In the genomic region with DNA sequence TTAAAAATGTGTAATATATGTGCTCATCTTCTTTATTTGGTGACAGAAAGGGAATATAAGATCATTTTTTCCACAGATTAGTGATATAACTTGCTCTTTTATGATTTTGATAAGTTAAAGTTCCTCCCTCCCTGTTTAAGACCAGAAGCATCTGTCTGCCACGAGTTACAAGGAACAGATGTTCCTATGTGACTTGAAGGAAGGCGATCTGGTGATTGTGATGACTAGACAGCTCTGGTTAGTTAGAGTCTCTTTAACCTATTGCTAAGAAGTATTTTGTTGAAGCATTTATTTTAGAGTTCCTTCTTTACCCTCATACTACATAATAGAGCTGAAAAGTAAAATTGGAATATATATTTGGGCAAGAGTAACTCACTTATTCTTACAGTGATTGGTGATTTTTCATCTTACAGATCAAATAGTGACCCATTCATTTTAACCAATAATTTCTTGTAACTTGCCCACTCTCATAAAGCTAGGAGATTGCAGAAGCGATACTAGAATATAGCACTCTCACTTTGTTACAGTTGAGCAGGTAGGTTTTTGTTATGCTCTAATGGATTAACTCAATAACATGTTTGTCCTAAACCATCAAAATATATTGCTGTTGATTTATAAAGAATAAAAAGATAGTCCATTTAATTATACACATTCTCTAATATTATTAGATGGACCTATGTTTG, we compare ENCODE assay signal across 20 cellular contexts.
DNase-seq lines count a peak whose midpoint lies in the region; ATAC-seq and TF ChIP-seq lines count a peak whose summit lies in the region.
"Had no signal": no experiment of that assay in that cellular context is flagged by ENCODE, and none has a peak within 500 bp of the region (broad histone marks: within the 10 kb centered on the region; RNA-seq: fewer than 3 reads in every experiment).

No MANE protein-coding gene starts in this region.

- no CpG with 5 or more reads among the region's 3 CpGs for WGBS in mesendoderm (ENCODE audit: extremely low coverage, insufficient coverage, low lambda C conversion rate)

- no peak for TF ChIP-seq CTCF in brain microvascular endothelial cell (IDR thresholded peaks at IDR 0.05; ENCODE audit: low read depth, low read length, missing control alignments)

- H2BK120ac ChIP-seq in mesendoderm (ENCODE audit: low read depth, low read length): no peak overlapping the region

- no peak overlapping the region for H2BK15ac ChIP-seq in mesendoderm (replicated peaks; ENCODE audit: low read depth)

- H4K5ac ChIP-seq in mesendoderm (ENCODE audit: low read length): no peak overlapping the region

- in situ Hi-C loops in brain microvascular endothelial cell (cut with HindIII; ENCODE audit: low pct_ligation_motif_present, low sequenced_read_pairs): no loop called here

- no peaks in the 10 kb centered on the region for H3K79me2 ChIP-seq in mesendoderm (ENCODE audit: control insufficient read depth, insufficient read depth, low read length)

- no peak overlapping the region for H3K4me2 ChIP-seq in mesendoderm (ENCODE audit: low read length)
- H3K4me2 ChIP-seq: KMS-11, SK-N-SH had no signal

- no peak overlapping the region for H3K4ac ChIP-seq in mesendoderm (ENCODE audit: low read depth, low read length)

- H2BK5ac ChIP-seq in mesendoderm (ENCODE audit: low read length): no peak overlapping the region

- H3K9ac ChIP-seq in mesendoderm (ENCODE audit: low read length): no peak overlapping the region
- H3K9ac ChIP-seq: KMS-11, SK-N-SH had no signal

- H3K23ac ChIP-seq in mesendoderm (ENCODE audit: low read length): no peak overlapping the region

- H3K27ac ChIP-seq in brain microvascular endothelial cell: no peak overlapping the region
- H3K27ac ChIP-seq in mesendoderm (ENCODE audit: low read depth, low read length): no peak overlapping the region
- H3K27ac ChIP-seq: KMS-11 had no signal

- no peak overlapping the region for H3K4me3 ChIP-seq in brain microvascular endothelial cell (ENCODE audit: low read depth, low read length)
- H3K4me3 ChIP-seq in mesendoderm (ENCODE audit: low read length): no peak overlapping the region
- H3K4me3 ChIP-seq: MG63 had no signal

- H3K36me3 ChIP-seq in brain microvascular endothelial cell (replicated peaks) (no peaks in the 10 kb centered on the region), mesendoderm (ENCODE audit: control insufficient read depth, insufficient read depth, low read length) (no peaks in the 10 kb centered on the region)
- H3K36me3 ChIP-seq: MG63 had no signal

- H2AK5ac ChIP-seq in mesendoderm (ENCODE audit: low read length): no peak overlapping the region

- H3K79me1 ChIP-seq in mesendoderm (ENCODE audit: low read length): no peaks in the 10 kb centered on the region

- no peaks in the 10 kb centered on the region for H3K4me1 ChIP-seq in mesendoderm (ENCODE audit: control insufficient read depth, low read depth, low read length)

- peak; percentile 83 for DNase-seq in DMS 273 (lab: John Stamatoyannopoulos, UW; ENCODE audit: unreplicated experiment)
- peak; percentile 89 for DNase-seq in NAMALWA (ENCODE audit: low spot score)
- peak; percentile 10 for DNase-seq in germinal center (ENCODE audit: low spot score)
- no peak for DNase-seq in brain microvascular endothelial cell
- no peak for DNase-seq in mesendoderm
- DNase-seq: Calu3; CD4-positive, alpha-beta T cell; GOT3; HFFc6; MG63; NCI-H1105; NCI-H1930; NCI-H510A; SK-N-SH had no signal

- no peak overlapping the region for H3K18ac ChIP-seq in mesendoderm (ENCODE audit: low read length)

- H3K27me3 ChIP-seq in brain microvascular endothelial cell (replicated peaks): no peaks in the 10 kb centered on the region
- H3K27me3 ChIP-seq in mesendoderm (ENCODE audit: insufficient read depth, low read length, poor library complexity): no peaks in the 10 kb centered on the region
- H3K27me3 ChIP-seq: MG63 had no signal

- H3K56ac ChIP-seq in mesendoderm (ENCODE audit: low read length): no peak overlapping the region

- ATAC-seq in GM18867 (IDR thresholded peaks at IDR 0.05; ENCODE audit: unreplicated experiment) (peak; percentile 57), HG02588 (IDR thresholded peaks at IDR 0.05; ENCODE audit: unreplicated experiment) (no peak)
- ATAC-seq: HepG2, Panc1, Right ventricle myocardium inferior had no signal

- H4K8ac ChIP-seq in mesendoderm (ENCODE audit: low read depth, low read length): no peak overlapping the region

Comparison
In these comparisons a context has a peak if more than half of its experiments do, and no peak if none do; other contexts are left out.
1. DNase-seq: peak in DMS 273 (single experiment), NAMALWA (single experiment) and germinal center (single experiment); none in brain microvascular endothelial cell (single experiment) and mesendoderm (single experiment).